1 cellular context compared by ENCODE assay signal in genomic region chr13:37001921-37002250, GRCh38.
TF ChIP-seq lines count a peak whose summit lies in the region.

No MANE protein-coding gene starts in this region.

TF ChIP-seq in K562, 482 proteins besides CTCF, POLR2A, EP300 and RAD21:
- no peak for TF ChIP-seq MYNN (IDR thresholded peaks at IDR 0.05)
- TF ChIP-seq MYNN (CRISPR knock-in tag; IDR thresholded peaks at IDR 0.05), result no peak
- TF ChIP-seq KDM1A (IDR thresholded peaks at IDR 0.05), result peak; percentile 64 to 69; a peak in 3 of 4 replicates
- no peak for TF ChIP-seq ZNF134 (CRISPR knock-in tag; conservative IDR thresholded peaks at IDR 0.05)
- TF ChIP-seq NCOA1 (IDR thresholded peaks at IDR 0.05; ENCODE audit: low read depth), result no peak
- no peak for TF ChIP-seq ZNF24 (IDR thresholded peaks at IDR 0.05)
TF ChIP-seq in K562: peak in this region for 1.
